Comparison of ENCODE assay signal across 17 cellular contexts in genomic region chr18:55706893-55707292, GRCh38.
A peak's percentile ranks its signal among the peaks of the same experiment; 100 is the strongest.
DNase-seq lines count a peak whose midpoint lies in the region; ATAC-seq and TF ChIP-seq lines count a peak whose summit lies in the region.
"Had no signal": no experiment of that assay in that cellular context is flagged by ENCODE, and none has a peak within 500 bp of the region (broad histone marks: within the 10 kb centered on the region; RNA-seq: fewer than 3 reads in every experiment).

No MANE protein-coding gene starts in this region.

- H2BK5ac ChIP-seq in mesenchymal stem cell (ENCODE audit: low read depth, low read length, poor library complexity, severe bottlenecking): no peak overlapping the region

- no peak for ATAC-seq in HG02970 (IDR thresholded peaks at IDR 0.05; ENCODE audit: low FRiP score, unreplicated experiment)
- ATAC-seq: left cardiac atrium had no signal

- no peak overlapping the region for H2BK120ac ChIP-seq in mesenchymal stem cell (ENCODE audit: low read depth, low read length)

- H2BK12ac ChIP-seq in mesenchymal stem cell (ENCODE audit: low read length in 2 of 2): no peak overlapping the region

- H3K23ac ChIP-seq in mesenchymal stem cell (ENCODE audit: low read length in 2 of 2): no peak overlapping the region

- no peak overlapping the region for H4K91ac ChIP-seq in mesenchymal stem cell (ENCODE audit: low read length)

- peaks cover 6% of the 10 kb centered on the region for H3K36me3 Mint-ChIP-seq in progenitor cell of endocrine pancreas (ENCODE audit: insufficient read depth)

- H3K4me3 Mint-ChIP-seq in progenitor cell of endocrine pancreas (ENCODE audit: low read depth): no peak overlapping the region
- H3K4me3 Mint-ChIP-seq: B cell had no signal

- DNase-seq in AG08395 (ENCODE audit: low spot score) (peak; percentile 20), HS-5 (ENCODE audit: low read depth) (peak; percentile 76), brain microvascular endothelial cell (peak; percentile 83), mesenchymal stem cell (peak; percentile 33), progenitor cell of endocrine pancreas (ENCODE audit: low spot score, unreplicated experiment) (no peak), NCI-H1105 treated with DMSO at 0.1 percent for 48 hours (lab: John Stamatoyannopoulos, UW) (no peak), middle frontal gyrus (ENCODE audit: extremely low spot score, low spot score) (no peak)
- DNase-seq: activated T-cell treated with anti-CD3 and anti-CD28 coated beads, Interleukin-2, amount 50 U/mL, for 48 hours; DMS153; erythroblast; hypothalamus; KG1; left cardiac atrium; NCI-H1105 had no signal

- no peaks in the 10 kb centered on the region for H3K4me1 Mint-ChIP-seq in progenitor cell of endocrine pancreas (ENCODE audit: low read depth)
- H3K4me1 Mint-ChIP-seq: B cell had no signal

- 57% methylated on average over 1 of the region's 3 CpGs for WGBS in mesenchymal stem cell

- H3K4me2 ChIP-seq in mesenchymal stem cell (ENCODE audit: low read length, poor library complexity, severe bottlenecking): no peak overlapping the region

- H3K4ac ChIP-seq in mesenchymal stem cell (ENCODE audit: low read depth in 1 of 2, low read length in 2 of 2): no peak overlapping the region

- H3K9me3 ChIP-seq in mesenchymal stem cell (ENCODE audit: control insufficient read depth, low read length): peaks cover 7% of the 10 kb centered on the region
- H3K9me3 ChIP-seq: suprapubic skin had no signal

- no peak overlapping the region for H2AK5ac ChIP-seq in mesenchymal stem cell (ENCODE audit: low read length, severe bottlenecking)

- H3K27me3 Mint-ChIP-seq in progenitor cell of endocrine pancreas: no peaks in the 10 kb centered on the region
- H3K27me3 Mint-ChIP-seq: B cell had no signal

- no peaks in the 10 kb centered on the region for H3K4me1 ChIP-seq in mesenchymal stem cell (ENCODE audit: control insufficient read depth, insufficient read depth, low read depth, low read length)
- H3K4me1 ChIP-seq: suprapubic skin had no signal

- no peak overlapping the region for H2BK15ac ChIP-seq in mesenchymal stem cell (ENCODE audit: low read depth, poor library complexity, severe bottlenecking)

- H3K27me3 ChIP-seq in brain microvascular endothelial cell (replicated peaks): no peaks in the 10 kb centered on the region
- H3K27me3 ChIP-seq in mesenchymal stem cell (ENCODE audit: control insufficient read depth in 1 of 2, insufficient read depth in 1 of 2, low read length in 2 of 2): no peaks in the 10 kb centered on the region
- H3K27me3 ChIP-seq: suprapubic skin had no signal

- H3K14ac ChIP-seq in mesenchymal stem cell (ENCODE audit: low read length in 2 of 2): no peak overlapping the region

- H3K27ac ChIP-seq in brain microvascular endothelial cell (peak overlapping the region; percentile 57), mesenchymal stem cell (ENCODE audit: low read length, poor library complexity, severe bottlenecking) (no peak overlapping the region)
- H3K27ac ChIP-seq: suprapubic skin had no signal

- peaks cover 12% of the 10 kb centered on the region for H3K9me3 Mint-ChIP-seq in progenitor cell of endocrine pancreas (ENCODE audit: low read depth)

- in situ Hi-C loops in brain microvascular endothelial cell (cut with HindIII; ENCODE audit: low pct_ligation_motif_present, low sequenced_read_pairs): no loop called here

- H3K18ac ChIP-seq in mesenchymal stem cell (ENCODE audit: low read depth in 1 of 2, low read length in 2 of 2): no peak overlapping the region

- TF ChIP-seq CTCF in brain microvascular endothelial cell (IDR thresholded peaks at IDR 0.05; ENCODE audit: low read depth, low read length, missing control alignments) (no peak), progenitor cell of endocrine pancreas (IDR thresholded peaks at IDR 0.05; ENCODE audit: unreplicated experiment) (no peak)

- no peak overlapping the region for H3K27ac Mint-ChIP-seq in progenitor cell of endocrine pancreas
- H3K27ac Mint-ChIP-seq: B cell had no signal

- no peaks in the 10 kb centered on the region for H3K79me1 ChIP-seq in mesenchymal stem cell (replicated peaks; ENCODE audit: low read length, poor library complexity, severe bottlenecking)

- no peak overlapping the region for H2AFZ ChIP-seq in mesenchymal stem cell (ENCODE audit: low read depth, low read length)

- H3K36me3 ChIP-seq in brain microvascular endothelial cell (replicated peaks): no peaks in the 10 kb centered on the region
- H3K36me3 ChIP-seq in mesenchymal stem cell (ENCODE audit: control insufficient read depth in 1 of 2, insufficient read depth in 2 of 2, low read depth in 1 of 2, low read length in 2 of 2): no peaks in the 10 kb centered on the region
- H3K36me3 ChIP-seq: suprapubic skin had no signal

- no peak overlapping the region for H3K9ac ChIP-seq in mesenchymal stem cell (ENCODE audit: low read length)

- no peak overlapping the region for H3K4me3 ChIP-seq in brain microvascular endothelial cell (ENCODE audit: low read depth, low read length)
- no peak overlapping the region for H3K4me3 ChIP-seq in mesenchymal stem cell (ENCODE audit: insufficient read depth in 1 of 2, low read depth in 1 of 2, low read length in 2 of 2)
- H3K4me3 ChIP-seq: suprapubic skin had no signal

- no peak overlapping the region for H4K8ac ChIP-seq in mesenchymal stem cell (ENCODE audit: low read length)

Comparison
In these comparisons a context has a peak if more than half of its experiments do, and no peak if none do; other contexts are left out.
1. DNase-seq: peak in AG08395 (single experiment), HS-5 (single experiment), brain microvascular endothelial cell (single experiment) and mesenchymal stem cell (single experiment); none in progenitor cell of endocrine pancreas (single experiment), NCI-H1105 treated with DMSO at 0.1 percent for 48 hours (single experiment) and middle frontal gyrus (single experiment).